ENCODE assay signal across 21 cellular contexts in genomic region chr2:16392647-16393482, GRCh38.
DNase-seq lines count a peak whose midpoint lies in the region; ATAC-seq and TF ChIP-seq lines count a peak whose summit lies in the region.
"Had no signal": no experiment of that assay in that cellular context is flagged by ENCODE, and none has a peak within 500 bp of the region (broad histone marks: within the 10 kb centered on the region; RNA-seq: fewer than 3 reads in every experiment).

No MANE protein-coding gene starts in this region.

- no peak for ATAC-seq in upper lobe of right lung
- ATAC-seq: PC-3 had no signal

- peak overlapping the region; percentile 45 for H3K18ac ChIP-seq in neuronal stem cell (ENCODE audit: low read length)

- H3K4me1 Mint-ChIP-seq in Caco-2 (ENCODE audit: low read depth, unreplicated experiment), result peaks cover 13% of the 10 kb centered on the region
- H3K4me1 Mint-ChIP-seq: CD4-positive, alpha-beta memory T cell had no signal

- H3K4me3 Mint-ChIP-seq in Caco-2 (ENCODE audit: unreplicated experiment), result peak overlapping the region; percentile 7
- H3K4me3 Mint-ChIP-seq: CD4-positive, alpha-beta memory T cell had no signal

- H3K4me1 ChIP-seq in Caco-2 (peaks cover 53% of the 10 kb centered on the region), neuronal stem cell (ENCODE audit: control insufficient read depth in 2 of 2, insufficient read depth in 1 of 2, low read depth in 1 of 2, low read length in 2 of 2) (peaks cover 10 to 14% of the 10 kb centered on the region in 2 donors), upper lobe of right lung (no peaks in the 10 kb centered on the region)

- no peaks in the 10 kb centered on the region for H3K27me3 Mint-ChIP-seq in Caco-2 (ENCODE audit: insufficient read depth, unreplicated experiment)
- H3K27me3 Mint-ChIP-seq: CD4-positive, alpha-beta memory T cell had no signal

- 0 out of 2 replicates have a peak, but pooled peaks cover 3% of the 10 kb centered on the region for H3K9me3 ChIP-seq in Caco-2
- no peaks in the 10 kb centered on the region for H3K9me3 ChIP-seq in neuronal stem cell (replicated peaks in 1 of 2; ENCODE audit: control insufficient read depth in 2 of 2, insufficient read depth in 1 of 2, low read depth in 1 of 2, low read length in 2 of 2)
- H3K9me3 ChIP-seq in upper lobe of right lung, result no peaks in the 10 kb centered on the region

- no peak overlapping the region for H3K4me2 ChIP-seq in neuronal stem cell (ENCODE audit: insufficient read depth, low read length, poor library complexity, severe bottlenecking)

- intact Hi-C loops in Caco-2 (cut with micrococcal nuclease; ENCODE audit: unreplicated experiment) (loop anchor here (1.0 to 5.0 kb wide), 17 partner anchors 15 to 756 kb away; partner anchors contain the start of gene MYCN), upper lobe of right lung (cut with DNase I) (no loop called here)

- peak overlapping the region; percentile 79 for H2AK5ac ChIP-seq in neuronal stem cell (ENCODE audit: low read depth, low read length)

- no peak overlapping the region for H3K14ac ChIP-seq in neuronal stem cell (ENCODE audit: low read length)

- H3K4ac ChIP-seq in neuronal stem cell (ENCODE audit: low read length), result peak overlapping the region; percentile 61

- H3K27ac ChIP-seq in neuronal stem cell (replicated peaks; ENCODE audit: low read length) (no peak overlapping the region), upper lobe of right lung (no peak overlapping the region)
- H3K27ac ChIP-seq: 22Rv1, RWPE1 had no signal

- H3K27me3 ChIP-seq in Caco-2 (replicated peaks; ENCODE audit: control insufficient read depth, insufficient read depth, low read length) (no peaks in the 10 kb centered on the region), neuronal stem cell (ENCODE audit: control insufficient read depth in 3 of 3, insufficient read depth in 3 of 3, low read depth in 1 of 3, low read length in 3 of 3) (peaks cover 0 to 2% (median 0%) of the 10 kb centered on the region in 3 experiments), upper lobe of right lung (no peaks in the 10 kb centered on the region)

- no peak overlapping the region for H3K9ac ChIP-seq in neuronal stem cell (ENCODE audit: low read depth, low read length, poor library complexity)

- H3K9me3 Mint-ChIP-seq in Caco-2 (ENCODE audit: unreplicated experiment), result peaks cover 4% of the 10 kb centered on the region

- CTCF ChIA-PET in Caco-2 (lab: Charles Lee), result interaction anchor here (0.5 to 2.2 kb wide), 5 partner anchors 32 to 453 kb away, joined by 3 to 20 read pairs (median 3); no protein-coding TSS in a partner anchor

- H4K8ac ChIP-seq in neuronal stem cell (ENCODE audit: low read depth, low read length), result no peak overlapping the region

- peak overlapping the region; percentile 86 for H2AFZ ChIP-seq in neuronal stem cell (ENCODE audit: low read length)

- H3K36me3 Mint-ChIP-seq in Caco-2 (ENCODE audit: insufficient read depth, unreplicated experiment), result no peaks in the 10 kb centered on the region
- H3K36me3 Mint-ChIP-seq: CD4-positive, alpha-beta memory T cell had no signal

- POLR2A ChIA-PET in Caco-2 (lab: Charles Lee), result interaction anchor here (0.5 to 1.8 kb wide), 4 partner anchors 33 to 451 kb away, joined by 3 to 25 read pairs (median 6); no protein-coding TSS in a partner anchor

- no peaks in the 10 kb centered on the region for H3K79me1 ChIP-seq in neuronal stem cell (ENCODE audit: low read depth, low read length)

- H3K4me3 ChIP-seq in Caco-2 (ENCODE audit: low read depth, low read length) (no peak overlapping the region), neuronal stem cell (ENCODE audit: low read length in 2 of 2) (no peak overlapping the region), upper lobe of right lung (no peak overlapping the region)

- H2BK12ac ChIP-seq in neuronal stem cell (ENCODE audit: low read length), result no peak overlapping the region

- no peak overlapping the region for H3K27ac Mint-ChIP-seq in Caco-2 (ENCODE audit: unreplicated experiment)
- H3K27ac Mint-ChIP-seq: CD4-positive, alpha-beta memory T cell had no signal

- H3K23ac ChIP-seq in neuronal stem cell (ENCODE audit: low read depth, low read length, poor library complexity), result no peak overlapping the region

- H2BK15ac ChIP-seq in neuronal stem cell (ENCODE audit: low read length), result no peak overlapping the region

- TF ChIP-seq CTCF in Caco-2 (IDR thresholded peaks at IDR 0.05; ENCODE audit: insufficient read depth in 1 of 2, low read depth in 1 of 2, low read length in 1 of 2, severe bottlenecking in 1 of 2, unreplicated experiment in 1 of 2) (no peak), upper lobe of right lung (IDR thresholded peaks at IDR 0.05) (no peak)

- H3K36me3 ChIP-seq in Caco-2 (ENCODE audit: control insufficient read depth, insufficient read depth, low read length) (0 out of 2 replicates have a peak, but pooled peaks cover under 1% of the 10 kb centered on the region), neuronal stem cell (replicated peaks in 1 of 2; ENCODE audit: control insufficient read depth in 2 of 2, insufficient read depth in 2 of 2, low read length in 2 of 2) (peaks cover 0 to 2% of the 10 kb centered on the region in 2 donors), upper lobe of right lung (no peaks in the 10 kb centered on the region)

- BruUV-seq in Caco-2 (replicated peaks; lab: Mats Ljungman, UMichigan), result TSS peak; percentile 94

- H2BK120ac ChIP-seq in neuronal stem cell (ENCODE audit: low read depth, low read length), result no peak overlapping the region

- H4K91ac ChIP-seq in neuronal stem cell (ENCODE audit: low read depth, low read length, poor library complexity), result peak overlapping the region; percentile 22

- DNase-seq in DMS79 treated with DMSO at 0.1 percent for 48 hours (lab: John Stamatoyannopoulos, UW), result peak; percentile 8
- DNase-seq in DMS79 (lab: John Stamatoyannopoulos, UW), result no peak
- DNase-seq in Caco-2, result peak; percentile 88 to 91
- DNase-seq in cerebellar cortex (ENCODE audit: low spot score), result peak; percentile 25
- DNase-seq in neuronal stem cell (ENCODE audit: low spot score), result no peak
- no peak for DNase-seq in upper lobe of right lung
- DNase-seq in SK-N-DZ (ENCODE audit: low spot score), result no peak
- no peak for DNase-seq in ACHN
- DNase-seq: Calu3; CD4-positive, alpha-beta memory T cell; DMS53; KG1; MV-4-11; NCI-H1436 treated with DMSO at 0.1 percent for 48 hours; NCI-H2029 treated with DMSO at 0.1 percent for 48 hours; NCI-H510A; NCI-H748 treated with DMSO at 0.1 percent for 48 hours; PC-3; SW 1271 had no signal

- no peak overlapping the region for H2BK5ac ChIP-seq in neuronal stem cell (ENCODE audit: low read length)

- no CpG with 5 or more reads among the region's 14 CpGs for WGBS in neuronal stem cell (ENCODE audit: extremely low coverage in 2 of 2, insufficient read length in 2 of 2, insufficient replicate concordance in 1 of 2), 2 donors

- in situ Hi-C loops in ACHN (cut with HindIII; ENCODE audit: low pct_ligation_motif_present, low pct_unique_long_range_greater_than_20kb, low sequenced_read_pairs), result no loop called here

Comparison
In these comparisons a context has a peak if more than half of its experiments do, and no peak if none do; other contexts are left out.
1. DNase-seq: peak in DMS79 treated with DMSO at 0.1 percent for 48 hours (single experiment), Caco-2 (2 of 2) and cerebellar cortex (single experiment); none in DMS79 (single experiment), neuronal stem cell (single experiment), upper lobe of right lung (single experiment), SK-N-DZ (single experiment) and ACHN (single experiment).